22 cellular contexts compared by ENCODE assay signal in the genomic region with DNA sequence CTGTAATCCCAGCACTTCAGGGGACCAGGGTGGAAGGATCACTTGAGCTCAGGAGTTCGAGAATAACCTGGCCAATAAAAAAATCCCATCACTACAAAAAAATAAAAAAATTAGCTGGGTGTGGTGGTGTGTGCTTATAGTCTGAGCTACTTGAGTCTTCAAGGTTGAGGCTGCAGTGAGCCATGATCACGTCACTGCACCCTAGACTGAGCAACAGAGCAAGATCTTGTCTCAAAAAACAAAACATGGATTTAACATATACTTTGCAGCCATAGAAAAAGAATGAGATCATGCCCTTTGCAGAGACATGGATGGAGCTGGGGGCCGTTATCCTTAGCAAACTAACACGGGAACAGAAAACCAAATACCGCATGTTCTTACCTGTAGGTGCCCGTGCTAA. TPM values are rescaled to one million over a fixed set of nuclear protein-coding genes. Genes with fewer than 3 reads are reported as not detected.
"Had no signal": no experiment of that assay in that cellular context is flagged by ENCODE, and none has a peak within 500 bp of the region (broad histone marks: within the 10 kb centered on the region; RNA-seq: fewer than 3 reads in every experiment).

No MANE protein-coding gene starts in this region.

- H3K4me3 ChIP-seq: colonic mucosa, hepatocyte, sigmoid colon, skin epidermis, stomach, thoracic aorta had no signal

- H3K9me3 ChIP-seq: colonic mucosa, neutrophil, sigmoid colon, stomach, thoracic aorta had no signal

- H3K27me3 ChIP-seq: colonic mucosa, hepatocyte, neutrophil, sigmoid colon, stomach had no signal

- H3K36me3 Mint-ChIP-seq: naive thymus-derived CD4-positive, alpha-beta T cell had no signal

- DNase-seq: colonic mucosa; dermis blood vessel endothelial cell; foreskin melanocyte; head of caudate nucleus; left colon; mammary epithelial cell; naive thymus-derived CD4-positive, alpha-beta T cell; nephron progenitor cell; sigmoid colon; stimulated activated CD4-positive, alpha-beta T cell treated with anti-CD3 and anti-CD28 coated beads, Interleukin-12 subunit alpha, Interleukin-12 subunit beta, amount 100 ng/mL, for 4 hours; stimulated activated naive CD4-positive, alpha-beta T cell; stomach; substantia nigra; trophoblast cell had no signal

- H3K36me3 ChIP-seq: colonic mucosa, neutrophil, sigmoid colon, stomach, thoracic aorta had no signal

- H3K4me3 Mint-ChIP-seq: nephron progenitor cell had no signal

- H3K9me3 Mint-ChIP-seq: naive thymus-derived CD4-positive, alpha-beta T cell; nephron progenitor cell had no signal

- H3K27ac Mint-ChIP-seq: nephron progenitor cell had no signal

- ATAC-seq: left colon; naive thymus-derived CD4-positive, alpha-beta T cell had no signal

- H3K27me3 Mint-ChIP-seq: naive thymus-derived CD4-positive, alpha-beta T cell had no signal

- H3K4me2 ChIP-seq: hepatocyte had no signal

- H3K27ac ChIP-seq: colonic mucosa, hepatocyte, neutrophil, sigmoid colon, thoracic aorta had no signal

RNA-seq across cellular contexts. Expression of gene SH2D6, which starts 22.2 kb away (rescaled TPM):
- total RNA-seq: dermis blood vessel endothelial cell, epithelial cell of proximal tubule, kidney epithelial cell, mesenteric fat pad, sigmoid colon, thoracic aorta, urinary bladder had no signal
- polyA plus RNA-seq: naive thymus-derived CD4-positive, alpha-beta T cell had no signal
